ENCODE assay signal across 16 cellular contexts in genomic region chr22:44371741-44372525, GRCh38. TPM values are rescaled to one million over a fixed set of nuclear protein-coding genes. Genes with fewer than 3 reads are reported as not detected.
"Had no signal": no experiment of that assay in that cellular context is flagged by ENCODE, and none has a peak within 500 bp of the region (broad histone marks: within the 10 kb centered on the region; RNA-seq: fewer than 3 reads in every experiment).

No MANE protein-coding gene starts in this region.

- H3K9ac ChIP-seq: neural progenitor cell had no signal

- H3K4me3 ChIP-seq: breast epithelium, neural progenitor cell had no signal

- H3K4me3 Mint-ChIP-seq: activated CD8-positive, alpha-beta memory T cell treated with anti-CD3 and anti-CD28 coated beads, Interleukin-2, amount 10 ng/mL, durations not matched to agents 7 days and 5 days; activated naive CD8-positive, alpha-beta T cell treated with anti-CD3 and anti-CD28 coated beads, Interleukin-2, amount 10 ng/mL, durations not matched to agents 7 days and 5 days; activated T-cell treated with anti-CD3 and anti-CD28 coated beads, Interleukin-2, amount 50 U/mL, for 4 hours; neural progenitor cell; T-helper 2 cell treated with Interferon-gamma antibody and Interleukin-4, amounts not matched to agents 5 μg/mL and 100 μg/mL, for 36 hours; type B pancreatic cell had no signal

- H3K4me1 ChIP-seq: breast epithelium, foreskin keratinocyte had no signal

- H3K4me1 Mint-ChIP-seq: activated CD8-positive, alpha-beta memory T cell treated with anti-CD3 and anti-CD28 coated beads, Interleukin-2, amount 10 ng/mL, durations not matched to agents 7 days and 5 days; activated naive CD8-positive, alpha-beta T cell treated with anti-CD3 and anti-CD28 coated beads, Interleukin-2, amount 10 ng/mL, durations not matched to agents 7 days and 5 days had no signal

- H3K36me3 ChIP-seq: breast epithelium had no signal

- H3K36me3 Mint-ChIP-seq: activated naive CD8-positive, alpha-beta T cell treated with anti-CD3 and anti-CD28 coated beads, Interleukin-2, amount 10 ng/mL, durations not matched to agents 7 days and 5 days; neural progenitor cell had no signal

- H3K27me3 ChIP-seq: breast epithelium, neural progenitor cell had no signal

- H3K27ac Mint-ChIP-seq: activated CD8-positive, alpha-beta memory T cell treated with anti-CD3 and anti-CD28 coated beads, Interleukin-2, amount 10 ng/mL, durations not matched to agents 7 days and 5 days; activated naive CD8-positive, alpha-beta T cell treated with anti-CD3 and anti-CD28 coated beads, Interleukin-2, amount 10 ng/mL, durations not matched to agents 7 days and 5 days; neural progenitor cell; T-helper 2 cell treated with Interferon-gamma antibody and Interleukin-4, amounts not matched to agents 5 μg/mL and 100 μg/mL, for 36 hours; type B pancreatic cell had no signal

- H3K27ac ChIP-seq: breast epithelium, foreskin keratinocyte, neural progenitor cell had no signal

- ATAC-seq: activated CD8-positive, alpha-beta memory T cell treated with anti-CD3 and anti-CD28 coated beads, Interleukin-2, amount 10 ng/mL, durations not matched to agents 7 days and 5 days; activated T-cell treated with anti-CD3 and anti-CD28 coated beads, Interleukin-2, amount 50 U/mL, for 4 hours; foreskin keratinocyte had no signal

- DNase-seq: activated CD4-positive, alpha-beta T cell treated with anti-CD3 and anti-CD28 coated beads, Interleukin-2, amount 50 U/mL, for 4 hours; activated CD4-positive, CD25-positive, alpha-beta regulatory T cell treated with anti-CD3 and anti-CD28 coated beads, Interleukin-2, amount 50 U/mL, for 72 hours; activated CD8-positive, alpha-beta memory T cell treated with anti-CD3 and anti-CD28 coated beads, Interleukin-2, amount 10 ng/mL, durations not matched to agents 7 days and 5 days; activated gamma-delta T cell; activated naive CD8-positive, alpha-beta T cell treated with anti-CD3 and anti-CD28 coated beads, Interleukin-2, amount 10 ng/mL, durations not matched to agents 7 days and 5 days; activated T-cell treated with anti-CD3 and anti-CD28 coated beads, Interleukin-2, amount 50 U/mL, for 4 hours; anterior cingulate cortex; foreskin keratinocyte; head of caudate nucleus; islet precursor cell; stimulated activated CD4-positive, alpha-beta T cell treated with anti-CD3 and anti-CD28 coated beads, Interleukin-1b, Interleukin-23, amount 100 ng/mL, for 48 hours; stimulated activated naive CD4-positive, alpha-beta T cell had no signal

- H2AFZ ChIP-seq: neural progenitor cell had no signal

- H3K4me2 ChIP-seq: neural progenitor cell had no signal

RNA-seq across cellular contexts. Expression of gene SHISAL1, which starts 59.2 kb away (rescaled TPM):
- total RNA-seq: activated CD8-positive, alpha-beta memory T cell treated with anti-CD3 and anti-CD28 coated beads, Interleukin-2, amount 10 ng/mL, durations not matched to agents 7 days and 5 days; activated naive CD8-positive, alpha-beta T cell treated with anti-CD3 and anti-CD28 coated beads, Interleukin-2, amount 10 ng/mL, durations not matched to agents 7 days and 5 days; activated T-cell treated with anti-CD3 and anti-CD28 coated beads, Interleukin-2, amount 50 U/mL, for 4 hours; foreskin keratinocyte had no signal
